In genomic region chr22:37244114-37244921, GRCh38 we compare ENCODE assay signal across 8 cellular contexts. TPM values are rescaled to one million over a fixed set of nuclear protein-coding genes. Genes with fewer than 3 reads are reported as not detected.
DNase-seq lines count a peak whose midpoint lies in the region; ATAC-seq and TF ChIP-seq lines count a peak whose summit lies in the region.

Gene RAC2, minus strand, starts transcription at chr22:37244269. Its CDS starts 121 bp downstream, at chr22:37244148.

- no peaks in the 10 kb centered on the region for H4K20me1 ChIP-seq in fibroblast of lung (ENCODE audit: control insufficient read depth, extremely low read depth, insufficient read depth, low read length)

- peak; percentile 95 for DNase-seq in GM12865 (ENCODE audit: low read depth)
- DNase-seq in OCI-M1 (lab: John Stamatoyannopoulos, UW): peak; percentile 93
- DNase-seq in activated T-cell treated with anti-CD3 and anti-CD28 coated beads for 4 hours: peak; percentile 85
- DNase-seq in fibroblast of lung (ENCODE audit: low read depth in 2 of 2): peak; percentile 41 to 63
- peak; percentile 91 for DNase-seq in posterior vena cava (ENCODE audit: low spot score)
- DNase-seq in dedifferentiated amniotic fluid mesenchymal stem cell (ENCODE audit: extremely low spot score): no peak

- H3K79me2 ChIP-seq in fibroblast of lung (ENCODE audit: control insufficient read depth, insufficient read depth, low read length): no peaks in the 10 kb centered on the region

- H3K4me3 ChIP-seq in GM12865 (ENCODE audit: low read depth, low read length): peak within 1 kb of the TSS; percentile 86
- peak within 1 kb of the TSS; percentile 22 to 39 (median 37) for H3K4me3 ChIP-seq in fibroblast of lung (replicated peaks in 1 of 4; ENCODE audit: control extremely low read depth in 1 of 4, insufficient read depth in 1 of 4, low read depth in 3 of 4, low read length in 4 of 4)
- peak within 1 kb of the TSS; percentile 40 for H3K4me3 ChIP-seq in urinary bladder (ENCODE audit: low read depth, low read length)

- H3K27ac ChIP-seq in fibroblast of lung (ENCODE audit: insufficient read depth, low read length) (no peak within 1 kb of the TSS), urinary bladder (ENCODE audit: low read depth) (no peak within 1 kb of the TSS)

- no peaks in the 10 kb centered on the region for H3K9me3 ChIP-seq in fibroblast of lung (ENCODE audit: control insufficient read depth, insufficient read depth, low read depth, low read length)

- 15% methylated on average over 23 of the region's 23 CpGs for WGBS in urinary bladder

- peak; percentile 41 for ATAC-seq in HG02623 (IDR thresholded peaks at IDR 0.05; ENCODE audit: unreplicated experiment)

- H3K27me3 ChIP-seq in fibroblast of lung (ENCODE audit: control insufficient read depth, insufficient read depth, low read length): no peaks in the 10 kb centered on the region

- H3K4me2 ChIP-seq in fibroblast of lung (ENCODE audit: extremely low read depth, insufficient read depth, low read length): peak within 1 kb of the TSS; percentile 81

- peaks cover 9% of the 10 kb centered on the region for H3K4me1 ChIP-seq in fibroblast of lung (ENCODE audit: control insufficient read depth, extremely low read depth, insufficient read depth, low read length)
- H3K4me1 ChIP-seq in urinary bladder (ENCODE audit: insufficient read depth): no peaks in the 10 kb centered on the region

- intact Hi-C loops in posterior vena cava (cut with DNase I): no loop called here

- no peaks in the 10 kb centered on the region for H3K36me3 ChIP-seq in fibroblast of lung (ENCODE audit: control insufficient read depth, insufficient read depth, low read length)
- H3K36me3 ChIP-seq in urinary bladder (ENCODE audit: insufficient read depth): no peaks in the 10 kb centered on the region

- H2AFZ ChIP-seq in fibroblast of lung (ENCODE audit: low read length): peak within 1 kb of the TSS; percentile 67

- peak within 1 kb of the TSS; percentile 26 for H3K9ac ChIP-seq in fibroblast of lung (ENCODE audit: insufficient read depth, low read length)

- TF ChIP-seq CTCF in GM12865 (IDR thresholded peaks at IDR 0.05; ENCODE audit: insufficient read depth, low read depth, low read length, missing control alignments) (no peak), fibroblast of lung (conservative IDR thresholded peaks at IDR 0.05 in 1 of 2, IDR thresholded peaks at IDR 0.05 in 1 of 2; ENCODE audit: low read depth in 1 of 2, low read length in 2 of 2) (no peak)

RNA-seq across cellular contexts. Expression of gene RAC2, which starts in this region (rescaled TPM):
- total RNA-seq in fibroblast of lung (1.5 and 2.1 TPM in 2 replicates), posterior vena cava (10 to 100 TPM; 12.9 to 17.5 TPM), urinary bladder (3.2 TPM)
- polyA plus RNA-seq in fibroblast of lung (10.5 and 10.9 TPM in 2 replicates), urinary bladder (17.4 TPM)
- polyA plus RNA-seq in fibroblast of lung (2012): 20.8 and 21.7 TPM in 2 replicates
- polyA minus RNA-seq in fibroblast of lung (ENCODE audit: low replicate concordance): 47.3 and 61.6 TPM in 2 replicates
